ENCODE assay signal across 22 cellular contexts in the genomic region with DNA sequence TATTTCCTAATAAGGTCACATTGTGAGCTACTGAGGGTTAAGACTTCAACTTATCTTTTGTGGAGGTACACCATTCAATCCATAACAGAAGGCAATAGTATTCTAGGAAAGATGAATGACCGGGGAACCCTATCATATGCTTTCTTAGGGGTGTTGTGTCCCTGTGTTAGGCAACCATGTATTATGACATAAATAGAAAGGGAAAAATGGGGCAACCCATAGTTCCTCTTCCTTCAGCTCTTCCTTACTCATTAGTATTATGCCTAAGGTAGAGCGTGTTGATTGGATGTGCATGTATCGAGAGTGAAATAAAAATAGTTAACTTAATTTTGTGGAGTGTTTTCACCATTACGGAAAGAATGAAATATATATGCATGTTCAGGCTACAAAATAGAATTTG.
"Had no signal": no experiment of that assay in that cellular context is flagged by ENCODE, and none has a peak within 500 bp of the region (broad histone marks: within the 10 kb centered on the region; RNA-seq: fewer than 3 reads in every experiment).

No MANE protein-coding gene starts in this region.

- DNase-seq: activated CD4-positive, alpha-beta T cell treated with anti-CD3 and anti-CD28 coated beads for 4 hours; activated CD4-positive, alpha-beta T cell treated with anti-CD3 and anti-CD28 coated beads, Interleukin-2, amount 50 U/mL, for 48 hours; activated CD4-positive, CD25-positive, alpha-beta regulatory T cell; activated effector memory CD4-positive, alpha-beta T cell treated with Interleukin-2 at 50 U/mL for 16 hours; activated naive CD4-positive, alpha-beta T cell treated with anti-CD3 and anti-CD28 coated beads for 36 hours; activated naive CD8-positive, alpha-beta T cell treated with anti-CD3 and anti-CD28 coated beads, Interleukin-2, amount 10 ng/mL, durations not matched to agents 7 days and 5 days; activated T-cell treated with anti-CD3 and anti-CD28 coated beads, Interleukin-2, amount 50 U/mL, for 48 hours; amniotic stem cell; colonic mucosa; dorsolateral prefrontal cortex; effector memory CD8-positive, alpha-beta T cell; foreskin melanocyte; kidney; naive thymus-derived CD8-positive, alpha-beta T cell; retina; stimulated activated CD4-positive, alpha-beta T cell treated with anti-CD3 and anti-CD28 coated beads, Interleukin-4, amount 100 ng/mL, for 1 hour; stimulated activated naive CD4-positive, alpha-beta T cell treated with Interleukin-2 at 50 U/mL for 16 hours; T1000 had no signal

- H3K27me3 ChIP-seq: colonic mucosa had no signal

- H3K9me3 ChIP-seq: colonic mucosa, thoracic aorta had no signal

- ATAC-seq: effector memory CD8-positive, alpha-beta T cell; esophagus mucosa; naive thymus-derived CD8-positive, alpha-beta T cell had no signal

- H3K4me3 ChIP-seq: colonic mucosa, dorsolateral prefrontal cortex, lung, neural progenitor cell, thoracic aorta had no signal

- H3K36me3 ChIP-seq: colonic mucosa, neural progenitor cell, thoracic aorta had no signal

- H3K27ac ChIP-seq: colonic mucosa, dorsolateral prefrontal cortex, neural progenitor cell, thoracic aorta had no signal

- H3K4me1 ChIP-seq: colonic mucosa had no signal
